32 cellular contexts compared by ENCODE assay signal in the genomic region with DNA sequence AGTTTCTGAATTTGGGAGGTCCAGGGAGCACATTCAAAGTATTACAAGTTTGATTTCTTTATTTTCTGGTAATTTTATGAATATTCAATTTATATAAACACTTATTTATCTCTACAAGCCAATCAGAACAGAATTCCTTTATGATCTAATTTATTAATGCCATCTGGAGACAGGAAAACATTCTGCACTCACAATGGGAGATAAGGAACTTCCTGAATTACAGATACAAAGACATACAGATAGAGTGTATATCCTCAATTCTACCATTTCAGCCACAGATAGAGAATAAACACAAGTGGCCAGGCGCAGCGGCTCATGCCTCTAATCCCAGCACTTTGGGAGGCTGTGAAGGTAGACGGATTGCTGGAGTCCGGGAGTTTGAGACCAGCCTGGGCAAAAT.
"Had no signal": no experiment of that assay in that cellular context is flagged by ENCODE, and none has a peak within 500 bp of the region (broad histone marks: within the 10 kb centered on the region; RNA-seq: fewer than 3 reads in every experiment).

No MANE protein-coding gene starts in this region.

- H2AFZ ChIP-seq: PC-9 had no signal

- H3K27me3 ChIP-seq: ascending aorta, cardiac muscle cell had no signal

- H3K36me3 ChIP-seq: ascending aorta, cardiac muscle cell, WERI-Rb-1 had no signal

- H3K9ac ChIP-seq: KMS-11 had no signal

- H3K4me3 ChIP-seq: ascending aorta, cardiac muscle cell, PC-9 had no signal

- H3K4me1 ChIP-seq: ascending aorta had no signal

- H3K27ac ChIP-seq: ascending aorta, cardiac muscle cell, KMS-11, PC-9, RWPE1, WERI-Rb-1 had no signal

- H3K9me3 ChIP-seq: ascending aorta had no signal

- H3K4me2 ChIP-seq: KMS-11, PC-9 had no signal

- ATAC-seq: activated CD8-positive, alpha-beta memory T cell treated with anti-CD3 and anti-CD28 coated beads, Interleukin-2, amount 10 ng/mL, durations not matched to agents 7 days and 5 days; activated T-helper 17 cell treated with anti-CD3 and anti-CD28 coated beads, Interleukin-2, amount 50 U/mL, for 72 hours; Right ventricle myocardium inferior had no signal

- DNase-seq: activated CD4-positive, alpha-beta memory T cell treated with anti-CD3 and anti-CD28 coated beads, Interleukin-2, amount 10 ng/mL, durations not matched to agents 7 days and 5 days; activated CD4-positive, alpha-beta T cell treated with anti-CD3 and anti-CD28 coated beads for 1 hour; activated CD4-positive, alpha-beta T cell treated with anti-CD3 and anti-CD28 coated beads for 48 hours; activated CD4-positive, CD25-positive, alpha-beta regulatory T cell; activated CD8-positive, alpha-beta memory T cell treated with anti-CD3 and anti-CD28 coated beads for 24 hours; activated CD8-positive, alpha-beta memory T cell treated with anti-CD3 and anti-CD28 coated beads, Interleukin-2, amount 10 ng/mL, durations not matched to agents 7 days and 5 days; activated CD8-positive, alpha-beta memory T cell treated with anti-CD3 and anti-CD28 coated beads, Interleukin-2, amount 50 U/mL, for 48 hours; activated effector memory CD4-positive, alpha-beta T cell treated with anti-CD3 and anti-CD28 coated beads, Interleukin-2, amount 50 U/mL, for 16 hours; activated naive CD4-positive, alpha-beta T cell treated with Interleukin-2 at 50 U/mL for 16 hours; activated naive CD8-positive, alpha-beta T cell treated with anti-CD3 and anti-CD28 coated beads, Interleukin-2, amount 10 ng/mL, durations not matched to agents 7 days and 5 days; activated T-cell treated with anti-CD3 and anti-CD28 coated beads, Interleukin-2, amount 50 U/mL, for 48 hours; amygdala; MM.1S; MV-4-11; NCI-H1092; NCI-H1436 treated with DMSO at 0.1 percent for 48 hours; NCI-H1694 treated with DMSO at 0.1 percent for 48 hours; NCI-H2029; NCI-H510A; NCI-H526; NCI-H748 treated with DMSO at 0.1 percent for 48 hours; NK-92 treated with Interleukin-12 subunit alpha and Interleukin-12 subunit beta, amount 100 ng/mL, for 24 hours; PC-9; SIG-M5; T1000; WERI-Rb-1 had no signal
